ENCODE assay signal across 15 cellular contexts in the genomic region with DNA sequence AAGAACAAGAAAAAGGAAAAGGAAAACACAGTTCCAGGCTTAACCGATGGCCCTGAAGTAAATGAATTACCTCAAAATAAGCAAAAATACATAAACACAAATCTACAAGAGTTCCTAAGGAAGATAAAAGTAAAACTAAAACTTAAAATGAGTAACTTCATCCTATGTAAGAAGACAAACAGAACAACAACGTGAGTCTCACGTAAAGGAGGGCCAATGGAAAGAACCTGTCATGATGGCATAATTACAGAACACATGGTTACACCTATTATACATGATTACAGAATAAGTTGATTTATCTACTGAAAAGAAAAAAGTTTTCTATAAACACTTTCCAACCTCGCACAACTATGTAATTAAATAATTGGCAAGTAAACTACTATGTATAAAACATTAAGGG.
"Had no signal": no experiment of that assay in that cellular context is flagged by ENCODE, and none has a peak within 500 bp of the region (broad histone marks: within the 10 kb centered on the region; RNA-seq: fewer than 3 reads in every experiment).

No MANE protein-coding gene starts in this region.

- H3K27ac ChIP-seq: ascending aorta, esophagus muscularis mucosa, hepatocyte, neutrophil, pancreas, thyroid gland had no signal

- H3K4me3 ChIP-seq: ascending aorta, esophagus muscularis mucosa, hepatocyte, pancreas, smooth muscle cell, thyroid gland had no signal

- DNase-seq: activated gamma-delta T cell; effector CD4-positive, alpha-beta T cell; mesendoderm; naive thymus-derived CD4-positive, alpha-beta T cell; pancreas; stimulated activated CD4-positive, alpha-beta T cell treated with anti-CD3 and anti-CD28 coated beads, Interleukin-4, amount 100 ng/mL, for 1 hour; SW 1271; thyroid gland had no signal

- ATAC-seq: naive thymus-derived CD4-positive, alpha-beta T cell; pancreas; Right ventricle myocardium inferior; sciatic nerve had no signal

- H3K27me3 Mint-ChIP-seq: naive thymus-derived CD4-positive, alpha-beta T cell had no signal

- H3K4me3 Mint-ChIP-seq: naive thymus-derived CD4-positive, alpha-beta T cell had no signal
